1 cellular context compared by ENCODE assay signal in genomic region chr3:194325424-194326165, GRCh38.
TF ChIP-seq lines count a peak whose summit lies in the region.

No MANE protein-coding gene starts in this region.

TF ChIP-seq in GM23338, 12 proteins besides CTCF, POLR2A, EP300 and RAD21 (continued from another document):
- no peak for TF ChIP-seq ZNF462 (CRISPR knock-in tag; IDR thresholded peaks at IDR 0.05)
- TF ChIP-seq REST (IDR thresholded peaks at IDR 0.05; ENCODE audit: unreplicated experiment) = no peak
- TF ChIP-seq ETS1 (IDR thresholded peaks at IDR 0.05) = no peak
- TF ChIP-seq ZNF114 (CRISPR knock-in tag; IDR thresholded peaks at IDR 0.05) = no peak
- no peak for TF ChIP-seq ZNF331 (CRISPR knock-in tag; IDR thresholded peaks at IDR 0.05; ENCODE audit: low read depth)
- no peak for TF ChIP-seq NANOG (IDR thresholded peaks at IDR 0.05; ENCODE audit: borderline replicate concordance)
- no peak for TF ChIP-seq JUNB (IDR thresholded peaks at IDR 0.05; ENCODE audit: unreplicated experiment)
- TF ChIP-seq CREB1 (CRISPR knock-in tag; IDR thresholded peaks at IDR 0.05; ENCODE audit: low read depth) = no peak
- no peak for TF ChIP-seq STAT1 (IDR thresholded peaks at IDR 0.05; ENCODE audit: unreplicated experiment)
